ENCODE assay signal across 20 cellular contexts in genomic region chr12:19880724-19881123, GRCh38.
A peak's percentile ranks its signal among the peaks of the same experiment; 100 is the strongest.
DNase-seq lines count a peak whose midpoint lies in the region; ATAC-seq, FAIRE-seq and TF ChIP-seq lines count a peak whose summit lies in the region.
"Had no signal": no experiment of that assay in that cellular context is flagged by ENCODE, and none has a peak within 500 bp of the region (broad histone marks: within the 10 kb centered on the region; RNA-seq: fewer than 3 reads in every experiment).

No MANE protein-coding gene starts in this region.

- H3K4me2 ChIP-seq in A549: no peak overlapping the region

- no peak for DNase-seq in A549 (ENCODE audit: low read depth in 1 of 2, low spot score in 1 of 2)
- no peak for DNase-seq in ascending aorta (ENCODE audit: low spot score in 2 of 2)
- peak; percentile 54 for DNase-seq in fibroblast of the aortic adventitia (ENCODE audit: low read depth)
- no peak for DNase-seq in hepatic stellate cell (ENCODE audit: low spot score)
- DNase-seq: 8988T; C1 segment of cervical spinal cord; Calu3; CD4-positive, alpha-beta memory T cell; COR-L47; DMS53; DMS79 treated with DMSO at 0.1 percent for 48 hours; GF-D8; GOT3; HFFc6 had no signal

- ATAC-seq in A549: no peak
- ATAC-seq in HG02610 (IDR thresholded peaks at IDR 0.05; ENCODE audit: unreplicated experiment): no peak
- no peak for ATAC-seq in GM18867 (IDR thresholded peaks at IDR 0.05; ENCODE audit: unreplicated experiment)

- no peak for TF ChIP-seq RAD21 in A549 (conservative IDR thresholded peaks at IDR 0.05 in 1 of 2, IDR thresholded peaks at IDR 0.05 in 1 of 2)

- no peak for TF ChIP-seq CTCF in A549 (IDR thresholded peaks at IDR 0.05)
- TF ChIP-seq CTCF in ascending aorta (IDR thresholded peaks at IDR 0.05): no peak
- TF ChIP-seq CTCF in fibroblast of the aortic adventitia (IDR thresholded peaks at IDR 0.05; ENCODE audit: insufficient read depth, low read length): no peak

- no peak for TF ChIP-seq POLR2A in A549 (IDR thresholded peaks at IDR 0.05; ENCODE audit: low read length)

- no peaks in the 10 kb centered on the region for H3K9me3 ChIP-seq in A549
- H3K9me3 ChIP-seq in ascending aorta: no peaks in the 10 kb centered on the region
- H3K9me3 ChIP-seq: HAP-1 had no signal

- intact Hi-C loops in ascending aorta (cut with DNase I): no loop called here

- H3K27ac ChIP-seq in A549 (no peak overlapping the region), ascending aorta (peak overlapping the region; percentile 80 to 86)

- peak; percentile 18 for FAIRE-seq in A549 (lab: Jason Lieb, UNC)
- FAIRE-seq: GM12891, GM18507, H54 had no signal

- H3K4me1 ChIP-seq in A549: peaks cover 20% of the 10 kb centered on the region
- H3K4me1 ChIP-seq in ascending aorta: peaks cover 9 to 41% of the 10 kb centered on the region in 2 donors
- H3K4me1 ChIP-seq: HAP-1 had no signal

- H3K27me3 ChIP-seq in ascending aorta: no peaks in the 10 kb centered on the region

- POLR2A ChIA-PET in A549 (lab: Yijun Ruan, JAX): no interaction called here

- H3K36me3 ChIP-seq in ascending aorta: no peaks in the 10 kb centered on the region
- H3K36me3 ChIP-seq: HAP-1 had no signal

- CTCF ChIA-PET in A549 (lab: Yijun Ruan, JAX): interaction anchor here (2.1 kb wide), 1 partner anchor 13 kb away, joined by 8 read pairs; no protein-coding TSS in a partner anchor

- no peak for TF ChIP-seq EP300 in A549 (IDR thresholded peaks at IDR 0.05)

- H3K4me3 ChIP-seq in A549 (no peak overlapping the region), ascending aorta (no peak overlapping the region), fibroblast of the aortic adventitia (ENCODE audit: low read depth, low read length) (no peak overlapping the region)
- H3K4me3 ChIP-seq: HAP-1 had no signal

TF ChIP-seq in A549, 52 proteins besides CTCF, POLR2A, EP300 and RAD21:
- TF ChIP-seq KDM5A (IDR thresholded peaks at IDR 0.05) (no peak), ZFP36 (IDR thresholded peaks at IDR 0.05; ENCODE audit: borderline replicate concordance, partially characterized antibody) (no peak), HOXB13 (CRISPR knock-in tag; IDR thresholded peaks at IDR 0.05; ENCODE audit: low read depth) (no peak), PBX3 (IDR thresholded peaks at IDR 0.05) (no peak), HES2 (IDR thresholded peaks at IDR 0.05) (no peak), HEYL (CRISPR knock-in tag; IDR thresholded peaks at IDR 0.05) (no peak), TP53 (CRISPR knock-in tag; IDR thresholded peaks at IDR 0.05) (no peak), NPAS2 (CRISPR knock-in tag; IDR thresholded peaks at IDR 0.05; ENCODE audit: borderline replicate concordance) (no peak), CHD4 (IDR thresholded peaks at IDR 0.05; ENCODE audit: borderline replicate concordance) (no peak), ATOH8 (CRISPR knock-in tag; IDR thresholded peaks at IDR 0.05; ENCODE audit: low read depth) (no peak), SMC3 (IDR thresholded peaks at IDR 0.05) (no peak), EHF (CRISPR knock-in tag; IDR thresholded peaks at IDR 0.05) (no peak), MAX (IDR thresholded peaks at IDR 0.05) (no peak), FOSB (CRISPR knock-in tag; IDR thresholded peaks at IDR 0.05) (no peak), TFCP2L1 (CRISPR knock-in tag; IDR thresholded peaks at IDR 0.05) (no peak), HOXA7 (CRISPR knock-in tag; IDR thresholded peaks at IDR 0.05) (no peak), JUN (IDR thresholded peaks at IDR 0.05) (no peak), RNF2 (IDR thresholded peaks at IDR 0.05; ENCODE audit: borderline replicate concordance, low read depth) (no peak)

Comparison
In these comparisons a context has a peak if more than half of its experiments do, and no peak if none do; other contexts are left out.
1. H3K27ac ChIP-seq: peak in ascending aorta (2 of 2); none in A549 (0 of 2).